ENCODE assay signal across 1 cellular context in genomic region chr9:129333961-129334743, GRCh38.
TF ChIP-seq lines count a peak whose summit lies in the region.

No MANE protein-coding gene starts in this region.

TF ChIP-seq in HepG2, 621 proteins besides CTCF, POLR2A, EP300 and RAD21 (continued from another document and continues in another):
- peak; percentile 71; the same call in 1 of the 2 replicates for TF ChIP-seq STAT6 (CRISPR knock-in tag; IDR thresholded peaks at IDR 0.05; ENCODE audit: borderline replicate concordance)
- peak; percentile 89 for TF ChIP-seq XRCC5 (optimal IDR thresholded peaks at IDR 0.05; ENCODE audit: low read length)
- TF ChIP-seq, protein P1, sequence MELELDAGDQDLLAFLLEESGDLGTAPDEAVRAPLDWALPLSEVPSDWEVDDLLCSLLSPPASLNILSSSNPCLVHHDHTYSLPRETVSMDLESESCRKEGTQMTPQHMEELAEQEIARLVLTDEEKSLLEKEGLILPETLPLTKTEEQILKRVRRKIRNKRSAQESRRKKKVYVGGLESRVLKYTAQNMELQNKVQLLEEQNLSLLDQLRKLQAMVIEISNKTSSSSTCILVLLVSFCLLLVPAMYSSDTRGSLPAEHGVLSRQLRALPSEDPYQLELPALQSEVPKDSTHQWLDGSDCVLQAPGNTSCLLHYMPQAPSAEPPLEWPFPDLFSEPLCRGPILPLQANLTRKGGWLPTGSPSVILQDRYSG (CRISPR knock-in tag; IDR thresholded peaks at IDR 0.05), result no peak
- TF ChIP-seq, protein P2, sequence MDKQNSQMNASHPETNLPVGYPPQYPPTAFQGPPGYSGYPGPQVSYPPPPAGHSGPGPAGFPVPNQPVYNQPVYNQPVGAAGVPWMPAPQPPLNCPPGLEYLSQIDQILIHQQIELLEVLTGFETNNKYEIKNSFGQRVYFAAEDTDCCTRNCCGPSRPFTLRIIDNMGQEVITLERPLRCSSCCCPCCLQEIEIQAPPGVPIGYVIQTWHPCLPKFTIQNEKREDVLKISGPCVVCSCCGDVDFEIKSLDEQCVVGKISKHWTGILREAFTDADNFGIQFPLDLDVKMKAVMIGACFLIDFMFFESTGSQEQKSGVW (CRISPR knock-in tag; IDR thresholded peaks at IDR 0.05; ENCODE audit: borderline replicate concordance), result no peak
- TF ChIP-seq RBM22 (optimal IDR thresholded peaks at IDR 0.05; ENCODE audit: low read length), result no peak
- TF ChIP-seq, protein P3, sequence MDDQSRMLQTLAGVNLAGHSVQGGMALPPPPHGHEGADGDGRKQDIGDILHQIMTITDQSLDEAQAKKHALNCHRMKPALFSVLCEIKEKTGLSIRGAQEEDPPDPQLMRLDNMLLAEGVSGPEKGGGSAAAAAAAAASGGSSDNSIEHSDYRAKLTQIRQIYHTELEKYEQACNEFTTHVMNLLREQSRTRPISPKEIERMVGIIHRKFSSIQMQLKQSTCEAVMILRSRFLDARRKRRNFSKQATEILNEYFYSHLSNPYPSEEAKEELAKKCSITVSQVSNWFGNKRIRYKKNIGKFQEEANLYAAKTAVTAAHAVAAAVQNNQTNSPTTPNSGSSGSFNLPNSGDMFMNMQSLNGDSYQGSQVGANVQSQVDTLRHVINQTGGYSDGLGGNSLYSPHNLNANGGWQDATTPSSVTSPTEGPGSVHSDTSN (CRISPR knock-in tag; IDR thresholded peaks at IDR 0.05; ENCODE audit: borderline replicate concordance), result no peak
- TF ChIP-seq ZMYM3 (CRISPR knock-in tag; IDR thresholded peaks at IDR 0.05), result peak; percentile 97
- peak; percentile 64 for TF ChIP-seq MLX (CRISPR knock-in tag; IDR thresholded peaks at IDR 0.05)
- TF ChIP-seq, protein P4, sequence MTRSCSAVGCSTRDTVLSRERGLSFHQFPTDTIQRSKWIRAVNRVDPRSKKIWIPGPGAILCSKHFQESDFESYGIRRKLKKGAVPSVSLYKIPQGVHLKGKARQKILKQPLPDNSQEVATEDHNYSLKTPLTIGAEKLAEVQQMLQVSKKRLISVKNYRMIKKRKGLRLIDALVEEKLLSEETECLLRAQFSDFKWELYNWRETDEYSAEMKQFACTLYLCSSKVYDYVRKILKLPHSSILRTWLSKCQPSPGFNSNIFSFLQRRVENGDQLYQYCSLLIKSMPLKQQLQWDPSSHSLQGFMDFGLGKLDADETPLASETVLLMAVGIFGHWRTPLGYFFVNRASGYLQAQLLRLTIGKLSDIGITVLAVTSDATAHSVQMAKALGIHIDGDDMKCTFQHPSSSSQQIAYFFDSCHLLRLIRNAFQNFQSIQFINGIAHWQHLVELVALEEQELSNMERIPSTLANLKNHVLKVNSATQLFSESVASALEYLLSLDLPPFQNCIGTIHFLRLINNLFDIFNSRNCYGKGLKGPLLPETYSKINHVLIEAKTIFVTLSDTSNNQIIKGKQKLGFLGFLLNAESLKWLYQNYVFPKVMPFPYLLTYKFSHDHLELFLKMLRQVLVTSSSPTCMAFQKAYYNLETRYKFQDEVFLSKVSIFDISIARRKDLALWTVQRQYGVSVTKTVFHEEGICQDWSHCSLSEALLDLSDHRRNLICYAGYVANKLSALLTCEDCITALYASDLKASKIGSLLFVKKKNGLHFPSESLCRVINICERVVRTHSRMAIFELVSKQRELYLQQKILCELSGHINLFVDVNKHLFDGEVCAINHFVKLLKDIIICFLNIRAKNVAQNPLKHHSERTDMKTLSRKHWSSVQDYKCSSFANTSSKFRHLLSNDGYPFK (CRISPR knock-in tag; IDR thresholded peaks at IDR 0.05; ENCODE audit: borderline replicate concordance), result peak; percentile 69; the same call in 1 of the 2 replicates
- 0 out of 2 replicates have a peak, but pooled peaks have one; percentile 26 for TF ChIP-seq HCFC1 (IDR thresholded peaks at IDR 0.05; ENCODE audit: low read depth, low read length)
- TF ChIP-seq MAX (IDR thresholded peaks at IDR 0.05), result peak; percentile 79; the same call in 1 of the 2 replicates
- TF ChIP-seq ZNF615 (CRISPR knock-in tag; IDR thresholded peaks at IDR 0.05; ENCODE audit: borderline replicate concordance), result no peak; the same call in 1 of the 2 replicates
- TF ChIP-seq ZNF10 (CRISPR knock-in tag; IDR thresholded peaks at IDR 0.05; ENCODE audit: borderline replicate concordance, low read depth), result no peak
- peak; percentile 89; the same call in 1 of the 2 replicates for TF ChIP-seq ZNF614 (CRISPR knock-in tag; IDR thresholded peaks at IDR 0.05; ENCODE audit: borderline replicate concordance)
- peak; percentile 79 for TF ChIP-seq RBFOX2 (IDR thresholded peaks at IDR 0.05; ENCODE audit: low read depth, low read length)
- no peak for TF ChIP-seq ONECUT2 (CRISPR knock-in tag; IDR thresholded peaks at IDR 0.05)
- TF ChIP-seq RNF2 (conservative IDR thresholded peaks at IDR 0.05; ENCODE audit: low read depth), result no peak; the same call in 1 of the 2 replicates
- TF ChIP-seq ZNF143 (CRISPR knock-in tag; IDR thresholded peaks at IDR 0.05), result peak; percentile 59; the same call in 1 of the 2 replicates
- TF ChIP-seq ZNF317 (CRISPR knock-in tag; IDR thresholded peaks at IDR 0.05), result peak; percentile 92
- no peak for TF ChIP-seq MTA3 (CRISPR knock-in tag; IDR thresholded peaks at IDR 0.05)
- peak; percentile 56 for TF ChIP-seq IRF9 (CRISPR knock-in tag; IDR thresholded peaks at IDR 0.05; ENCODE audit: borderline replicate concordance)
- peak; percentile 59; the same call in 1 of the 2 replicates for TF ChIP-seq ZSCAN25 (CRISPR knock-in tag; IDR thresholded peaks at IDR 0.05)
- no peak for TF ChIP-seq ADNP (CRISPR knock-in tag; IDR thresholded peaks at IDR 0.05)
- TF ChIP-seq ZNF33A (CRISPR knock-in tag; IDR thresholded peaks at IDR 0.05; ENCODE audit: borderline replicate concordance), result peak; percentile 56; the same call in 1 of the 2 replicates
- peak; percentile 97 for TF ChIP-seq ZBTB7B (CRISPR knock-in tag; IDR thresholded peaks at IDR 0.05)
- TF ChIP-seq, protein P5, sequence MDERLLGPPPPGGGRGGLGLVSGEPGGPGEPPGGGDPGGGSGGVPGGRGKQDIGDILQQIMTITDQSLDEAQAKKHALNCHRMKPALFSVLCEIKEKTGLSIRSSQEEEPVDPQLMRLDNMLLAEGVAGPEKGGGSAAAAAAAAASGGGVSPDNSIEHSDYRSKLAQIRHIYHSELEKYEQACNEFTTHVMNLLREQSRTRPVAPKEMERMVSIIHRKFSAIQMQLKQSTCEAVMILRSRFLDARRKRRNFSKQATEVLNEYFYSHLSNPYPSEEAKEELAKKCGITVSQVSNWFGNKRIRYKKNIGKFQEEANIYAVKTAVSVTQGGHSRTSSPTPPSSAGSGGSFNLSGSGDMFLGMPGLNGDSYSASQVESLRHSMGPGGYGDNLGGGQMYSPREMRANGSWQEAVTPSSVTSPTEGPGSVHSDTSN (CRISPR knock-in tag; IDR thresholded peaks at IDR 0.05), result no peak
- TF ChIP-seq ZNF30 (CRISPR knock-in tag; IDR thresholded peaks at IDR 0.05), result no peak
- TF ChIP-seq, protein P6, sequence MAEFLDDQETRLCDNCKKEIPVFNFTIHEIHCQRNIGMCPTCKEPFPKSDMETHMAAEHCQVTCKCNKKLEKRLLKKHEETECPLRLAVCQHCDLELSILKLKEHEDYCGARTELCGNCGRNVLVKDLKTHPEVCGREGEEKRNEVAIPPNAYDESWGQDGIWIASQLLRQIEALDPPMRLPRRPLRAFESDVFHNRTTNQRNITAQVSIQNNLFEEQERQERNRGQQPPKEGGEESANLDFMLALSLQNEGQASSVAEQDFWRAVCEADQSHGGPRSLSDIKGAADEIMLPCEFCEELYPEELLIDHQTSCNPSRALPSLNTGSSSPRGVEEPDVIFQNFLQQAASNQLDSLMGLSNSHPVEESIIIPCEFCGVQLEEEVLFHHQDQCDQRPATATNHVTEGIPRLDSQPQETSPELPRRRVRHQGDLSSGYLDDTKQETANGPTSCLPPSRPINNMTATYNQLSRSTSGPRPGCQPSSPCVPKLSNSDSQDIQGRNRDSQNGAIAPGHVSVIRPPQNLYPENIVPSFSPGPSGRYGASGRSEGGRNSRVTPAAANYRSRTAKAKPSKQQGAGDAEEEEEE (CRISPR knock-in tag; IDR thresholded peaks at IDR 0.05; ENCODE audit: borderline replicate concordance), result no peak
- no peak for TF ChIP-seq STAT5B (CRISPR knock-in tag; IDR thresholded peaks at IDR 0.05)
- TF ChIP-seq ZBTB49 (CRISPR knock-in tag; IDR thresholded peaks at IDR 0.05; ENCODE audit: borderline replicate concordance), result no peak; the same call in 1 of the 2 replicates
- TF ChIP-seq ZSCAN29 (CRISPR knock-in tag; conservative IDR thresholded peaks at IDR 0.05), result no peak; the same call in 1 of the 2 replicates
- no peak for TF ChIP-seq KAT2B (IDR thresholded peaks at IDR 0.05; ENCODE audit: borderline replicate concordance, low read depth, low read length)
- TF ChIP-seq ZNF710 (CRISPR knock-in tag; IDR thresholded peaks at IDR 0.05; ENCODE audit: borderline replicate concordance), result peak; percentile 96
- 0 out of 2 replicates have a peak, but pooled peaks have one; percentile 30 for TF ChIP-seq RFXANK (CRISPR knock-in tag; IDR thresholded peaks at IDR 0.05)
- TF ChIP-seq NFE2L2 (IDR thresholded peaks at IDR 0.05; ENCODE audit: low read length), result no peak
- no peak for TF ChIP-seq ZNF432 (CRISPR knock-in tag; IDR thresholded peaks at IDR 0.05; ENCODE audit: borderline replicate concordance)
- TF ChIP-seq FOXA1 (IDR thresholded peaks at IDR 0.05), result no peak
- TF ChIP-seq FOXA1 (CRISPR knock-in tag; IDR thresholded peaks at IDR 0.05), result peak; percentile 63
- peak; percentile 93 for TF ChIP-seq MEF2D (CRISPR knock-in tag; IDR thresholded peaks at IDR 0.05)
- TF ChIP-seq, protein P7, sequence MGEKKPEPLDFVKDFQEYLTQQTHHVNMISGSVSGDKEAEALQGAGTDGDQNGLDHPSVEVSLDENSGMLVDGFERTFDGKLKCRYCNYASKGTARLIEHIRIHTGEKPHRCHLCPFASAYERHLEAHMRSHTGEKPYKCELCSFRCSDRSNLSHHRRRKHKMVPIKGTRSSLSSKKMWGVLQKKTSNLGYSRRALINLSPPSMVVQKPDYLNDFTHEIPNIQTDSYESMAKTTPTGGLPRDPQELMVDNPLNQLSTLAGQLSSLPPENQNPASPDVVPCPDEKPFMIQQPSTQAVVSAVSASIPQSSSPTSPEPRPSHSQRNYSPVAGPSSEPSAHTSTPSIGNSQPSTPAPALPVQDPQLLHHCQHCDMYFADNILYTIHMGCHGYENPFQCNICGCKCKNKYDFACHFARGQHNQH (CRISPR knock-in tag; IDR thresholded peaks at IDR 0.05), result peak; percentile 98
- peak; percentile 84; the same call in 1 of the 2 replicates for TF ChIP-seq ZNF343 (CRISPR knock-in tag; IDR thresholded peaks at IDR 0.05)
- TF ChIP-seq ELF3 (CRISPR knock-in tag; IDR thresholded peaks at IDR 0.05), result peak; percentile 96
